28 cellular contexts compared by ENCODE assay signal in genomic region chr11:123704341-123704740, GRCh38. TPM values are rescaled to one million over a fixed set of nuclear protein-coding genes. Genes with fewer than 3 reads are reported as not detected.
"Had no signal": no experiment of that assay in that cellular context is flagged by ENCODE, and none has a peak within 500 bp of the region (broad histone marks: within the 10 kb centered on the region; RNA-seq: fewer than 3 reads in every experiment).

No MANE protein-coding gene starts in this region.

- ATAC-seq: gastrocnemius medialis; heart right ventricle; left lobe of liver; mucosa of descending colon; naive thymus-derived CD8-positive, alpha-beta T cell had no signal

- H3K36me3 Mint-ChIP-seq: naive thymus-derived CD8-positive, alpha-beta T cell had no signal

- H3K4me3 Mint-ChIP-seq: naive thymus-derived CD8-positive, alpha-beta T cell had no signal

- DNase-seq: cortex of kidney; dorsolateral prefrontal cortex; effector CD8-positive, alpha-beta T cell; gastrocnemius medialis; heart right ventricle; hypothalamus; islet precursor cell; mammary epithelial cell; mucosa of descending colon; naive thymus-derived CD8-positive, alpha-beta T cell; posterior cingulate gyrus; sigmoid colon; stimulated activated CD4-positive, alpha-beta T cell treated with anti-CD3 and anti-CD28 coated beads, Interleukin-2, amount 100 ng/mL, for 24 hours; stimulated activated naive CD4-positive, alpha-beta T cell; stomach; substantia nigra; upper lobe of left lung; uterus had no signal

- H3K27ac Mint-ChIP-seq: naive thymus-derived CD8-positive, alpha-beta T cell had no signal

- H3K9me3 ChIP-seq: esophagus muscularis mucosa, gastrocnemius medialis, heart right ventricle, mucosa of descending colon, neutrophil, sigmoid colon, stomach, upper lobe of left lung, uterus had no signal

- H3K36me3 ChIP-seq: esophagus muscularis mucosa, gastrocnemius medialis, heart right ventricle, neutrophil, sigmoid colon, stomach, upper lobe of left lung, uterus had no signal

- H3K27me3 ChIP-seq: gastrocnemius medialis, neutrophil, upper lobe of left lung, uterus had no signal

- H3K4me3 ChIP-seq: dorsolateral prefrontal cortex, esophagus muscularis mucosa, gastrocnemius medialis, heart right ventricle, mucosa of descending colon, sigmoid colon, skin epidermis, stomach, upper lobe of left lung, uterus had no signal

- H3K27ac ChIP-seq: dorsolateral prefrontal cortex, esophagus muscularis mucosa, gastrocnemius medialis, heart right ventricle, neutrophil, sigmoid colon, skin epidermis, stomach, upper lobe of left lung, uterus had no signal

- H3K9me3 Mint-ChIP-seq: naive thymus-derived CD8-positive, alpha-beta T cell had no signal

- H3K4me1 ChIP-seq: esophagus muscularis mucosa, sigmoid colon, stomach, upper lobe of left lung, uterus had no signal

RNA-seq across cellular contexts. Expression of gene SCN3B, which starts 49.9 kb away (rescaled TPM):
- total RNA-seq: left lobe of liver; naive thymus-derived CD8-positive, alpha-beta T cell had no signal
- polyA plus RNA-seq: naive thymus-derived CD8-positive, alpha-beta T cell had no signal

RNA-seq across cellular contexts. Expression of gene OR6X1, which starts 50.0 kb away (rescaled TPM):
- total RNA-seq: dorsolateral prefrontal cortex; esophagus muscularis mucosa; fibroblast of villous mesenchyme; gastrocnemius medialis; heart right ventricle; left lobe of liver; lower leg skin; mammary epithelial cell; mucosa of descending colon; naive thymus-derived CD8-positive, alpha-beta T cell; osteoblast; pulmonary artery endothelial cell; sigmoid colon; stomach; upper lobe of left lung; uterus had no signal
- polyA plus RNA-seq: heart right ventricle; mammary epithelial cell; naive thymus-derived CD8-positive, alpha-beta T cell; neural cell; sigmoid colon; stomach; thymus had no signal
